ENCODE assay signal across 22 cellular contexts in genomic region chr5:119105971-119106370, GRCh38. TPM values are rescaled to one million over a fixed set of nuclear protein-coding genes. Genes with fewer than 3 reads are reported as not detected.
A peak's percentile ranks its signal among the peaks of the same experiment; 100 is the strongest.
DNase-seq lines count a peak whose midpoint lies in the region; FAIRE-seq and TF ChIP-seq lines count a peak whose summit lies in the region.
"Had no signal": no experiment of that assay in that cellular context is flagged by ENCODE, and none has a peak within 500 bp of the region (broad histone marks: within the 10 kb centered on the region; RNA-seq: fewer than 3 reads in every experiment).

No MANE protein-coding gene starts in this region.

- H3K4me3 ChIP-seq in dorsolateral prefrontal cortex (no peak overlapping the region), A673 (ENCODE audit: low read depth, low read length, poor library complexity, severe bottlenecking) (no peak overlapping the region)
- H3K4me3 ChIP-seq: SJSA1, upper lobe of left lung had no signal

- intact Hi-C loops in dorsolateral prefrontal cortex (cut with DNase I): no loop called here
- intact Hi-C loops in A673 (cut with micrococcal nuclease; ENCODE audit: unreplicated experiment): no loop called here

- H3K27ac ChIP-seq in dorsolateral prefrontal cortex: peak overlapping the region in 42 of 59 donors; percentile 3 to 76 (median 51)
- H3K27ac ChIP-seq in substantia nigra (ENCODE audit: low read depth, low read length, poor library complexity, severe bottlenecking): peak overlapping the region; percentile 41
- H3K27ac ChIP-seq in A673 (ENCODE audit: low read depth, low read length, poor library complexity, severe bottlenecking): no peak overlapping the region
- H3K27ac ChIP-seq: epithelial cell of prostate, SJSA1, upper lobe of left lung had no signal

- POLR2A ChIA-PET in A673 (lab: Charles Lee; ENCODE audit: low non-redundant PET): no interaction called here

- no TSS peak for BruUV-seq in A673 (replicated peaks; lab: Mats Ljungman, UMichigan)

- no peaks in the 10 kb centered on the region for H3K9me3 ChIP-seq in A673 (ENCODE audit: low read depth, low read length, poor library complexity, severe bottlenecking)
- H3K9me3 ChIP-seq: SJSA1, upper lobe of left lung had no signal

- TF ChIP-seq CTCF in dorsolateral prefrontal cortex (IDR thresholded peaks at IDR 0.05 in 54 of 56, conservative IDR thresholded peaks at IDR 0.05 in 2 of 56; ENCODE audit: low read depth in 1 of 56, partially characterized antibody in 56 of 56): no peak
- no peak for TF ChIP-seq CTCF in A673 (conservative IDR thresholded peaks at IDR 0.05; ENCODE audit: low read depth, low read length)

- peaks cover 3% of the 10 kb centered on the region for H3K36me3 ChIP-seq in A673 (ENCODE audit: insufficient read depth, low read length, poor library complexity, severe bottlenecking)

- TF ChIP-seq POLR2A in H54 (IDR thresholded peaks at IDR 0.05; ENCODE audit: low read depth, low read length): no peak

- CTCF ChIA-PET in A673 (lab: Charles Lee): no interaction called here

- peak; percentile 6 for FAIRE-seq in H54 (lab: Jason Lieb, UNC)
- FAIRE-seq: GM12891 had no signal

- no peaks in the 10 kb centered on the region for H3K27me3 ChIP-seq in dorsolateral prefrontal cortex
- no peaks in the 10 kb centered on the region for H3K27me3 ChIP-seq in A673 (replicated peaks; ENCODE audit: insufficient read depth, low read depth, low read length, poor library complexity)
- H3K27me3 ChIP-seq: SJSA1, upper lobe of left lung had no signal

- H3K4me1 ChIP-seq in A673 (ENCODE audit: insufficient read depth, low read length, poor library complexity, severe bottlenecking): no peaks in the 10 kb centered on the region
- H3K4me1 ChIP-seq: SJSA1, upper lobe of left lung had no signal

- no peak for DNase-seq in H54 (ENCODE audit: insufficient read length, low spot score)
- peak in 1 of 10 donors; percentile 12 for DNase-seq in dorsolateral prefrontal cortex
- DNase-seq in iPS-NIHi7 (ENCODE audit: extremely low spot score): peak; percentile 14
- DNase-seq in substantia nigra (lab: John Stamatoyannopoulos, UW): peak in 13 of 49 donors; percentile 1 to 46 (median 4)
- no peak for DNase-seq in A673 (ENCODE audit: low spot score)
- DNase-seq in NCI-H1436 treated with DMSO at 0.1 percent for 48 hours (lab: John Stamatoyannopoulos, UW): no peak
- no peak for DNase-seq in activated gamma-delta T cell treated with Interleukin-2 at 50 U/mL for 16 hours
- DNase-seq: activated CD4-positive, CD25-positive, alpha-beta regulatory T cell treated with anti-CD3 and anti-CD28 coated beads, Interleukin-2, amount 50 U/mL, for 72 hours; activated CD8-positive, alpha-beta T cell treated with anti-CD3 and anti-CD28 coated beads for 36 hours; activated gamma-delta T cell; immature natural killer cell; naive thymus-derived CD4-positive, alpha-beta T cell; NCI-H1417; NCI-H2081 treated with DMSO at 0.1 percent for 48 hours; NCI-H774; RPMI8226; stimulated activated CD4-positive, alpha-beta T cell treated with anti-CD3 and anti-CD28 coated beads, Interleukin-2, amount 100 ng/mL, for 24 hours; T-cell; upper lobe of left lung had no signal

RNA-seq across cellular contexts. Expression of gene DMXL1, which starts 35.1 kb away (rescaled TPM):
- total RNA-seq in dorsolateral prefrontal cortex: 100 to 1,000 TPM in 9 of 120 experiments, 10 to 100 TPM in 111; 59.0 to 112 (median 84.6) TPM
- total RNA-seq in A673 (2021): 28.4 and 30.9 TPM in 2 replicates
